1 cellular context compared by ENCODE assay signal in genomic region chr5:39102684-39103155, GRCh38.
A peak's percentile ranks its signal among the peaks of the same experiment; 100 is the strongest.
TF ChIP-seq lines count a peak whose summit lies in the region.

No MANE protein-coding gene starts in this region.

TF ChIP-seq in K562, 482 proteins besides CTCF, POLR2A, EP300 and RAD21 (continued from another document):
- TF ChIP-seq, protein P1, sequence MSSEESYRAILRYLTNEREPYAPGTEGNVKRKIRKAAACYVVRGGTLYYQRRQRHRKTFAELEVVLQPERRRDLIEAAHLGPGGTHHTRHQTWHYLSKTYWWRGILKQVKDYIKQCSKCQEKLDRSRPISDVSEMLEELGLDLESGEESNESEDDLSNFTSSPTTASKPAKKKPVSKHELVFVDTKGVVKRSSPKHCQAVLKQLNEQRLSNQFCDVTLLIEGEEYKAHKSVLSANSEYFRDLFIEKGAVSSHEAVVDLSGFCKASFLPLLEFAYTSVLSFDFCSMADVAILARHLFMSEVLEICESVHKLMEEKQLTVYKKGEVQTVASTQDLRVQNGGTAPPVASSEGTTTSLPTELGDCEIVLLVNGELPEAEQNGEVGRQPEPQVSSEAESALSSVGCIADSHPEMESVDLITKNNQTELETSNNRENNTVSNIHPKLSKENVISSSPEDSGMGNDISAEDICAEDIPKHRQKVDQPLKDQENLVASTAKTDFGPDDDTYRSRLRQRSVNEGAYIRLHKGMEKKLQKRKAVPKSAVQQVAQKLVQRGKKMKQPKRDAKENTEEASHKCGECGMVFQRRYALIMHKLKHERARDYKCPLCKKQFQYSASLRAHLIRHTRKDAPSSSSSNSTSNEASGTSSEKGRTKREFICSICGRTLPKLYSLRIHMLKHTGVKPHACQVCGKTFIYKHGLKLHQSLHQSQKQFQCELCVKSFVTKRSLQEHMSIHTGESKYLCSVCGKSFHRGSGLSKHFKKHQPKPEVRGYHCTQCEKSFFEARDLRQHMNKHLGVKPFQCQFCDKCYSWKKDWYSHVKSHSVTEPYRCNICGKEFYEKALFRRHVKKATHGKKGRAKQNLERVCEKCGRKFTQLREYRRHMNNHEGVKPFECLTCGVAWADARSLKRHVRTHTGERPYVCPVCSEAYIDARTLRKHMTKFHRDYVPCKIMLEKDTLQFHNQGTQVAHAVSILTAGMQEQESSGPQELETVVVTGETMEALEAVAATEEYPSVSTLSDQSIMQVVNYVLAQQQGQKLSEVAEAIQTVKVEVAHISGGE (CRISPR knock-in tag; IDR thresholded peaks at IDR 0.05), result peak in 1 of 3 experiments; percentile 29; a peak in 1 of 6 replicates
- TF ChIP-seq CEBPB (tag; IDR thresholded peaks at IDR 0.05), result peak; percentile 98
- peak; percentile 85 for TF ChIP-seq C11orf30 (IDR thresholded peaks at IDR 0.05; ENCODE audit: low read depth)
- TF ChIP-seq, protein P2, sequence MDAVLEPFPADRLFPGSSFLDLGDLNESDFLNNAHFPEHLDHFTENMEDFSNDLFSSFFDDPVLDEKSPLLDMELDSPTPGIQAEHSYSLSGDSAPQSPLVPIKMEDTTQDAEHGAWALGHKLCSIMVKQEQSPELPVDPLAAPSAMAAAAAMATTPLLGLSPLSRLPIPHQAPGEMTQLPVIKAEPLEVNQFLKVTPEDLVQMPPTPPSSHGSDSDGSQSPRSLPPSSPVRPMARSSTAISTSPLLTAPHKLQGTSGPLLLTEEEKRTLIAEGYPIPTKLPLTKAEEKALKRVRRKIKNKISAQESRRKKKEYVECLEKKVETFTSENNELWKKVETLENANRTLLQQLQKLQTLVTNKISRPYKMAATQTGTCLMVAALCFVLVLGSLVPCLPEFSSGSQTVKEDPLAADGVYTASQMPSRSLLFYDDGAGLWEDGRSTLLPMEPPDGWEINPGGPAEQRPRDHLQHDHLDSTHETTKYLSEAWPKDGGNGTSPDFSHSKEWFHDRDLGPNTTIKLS (IDR thresholded peaks at IDR 0.05; ENCODE audit: borderline replicate concordance, low read depth), result 0 out of 2 replicates have a peak, but pooled peaks have one; percentile 1
- peak; percentile 40; the same call in 1 of the 2 replicates for TF ChIP-seq BACH1 (tag; IDR thresholded peaks at IDR 0.05)
- no peak for TF ChIP-seq SP2 (IDR thresholded peaks at IDR 0.05; ENCODE audit: extremely low read depth, low read depth, low read length, poor library complexity, severe bottlenecking)
- peak; percentile 66; the same call in 1 of the 2 replicates for TF ChIP-seq SMARCA4 (IDR thresholded peaks at IDR 0.05)
- TF ChIP-seq HMG20B (CRISPR knock-in tag; IDR thresholded peaks at IDR 0.05), result no peak
- TF ChIP-seq ZFX (CRISPR knock-in tag; IDR thresholded peaks at IDR 0.05), result peak; percentile 41; the same call in 1 of the 2 replicates
- TF ChIP-seq ATF3 (IDR thresholded peaks at IDR 0.05), result peak; percentile 57; the same call in 1 of the 2 replicates
- no peak for TF ChIP-seq ATF3 (CRISPR knock-in tag; conservative IDR thresholded peaks at IDR 0.05)
- no peak for TF ChIP-seq ARNT (IDR thresholded peaks at IDR 0.05)
- TF ChIP-seq, protein P3, sequence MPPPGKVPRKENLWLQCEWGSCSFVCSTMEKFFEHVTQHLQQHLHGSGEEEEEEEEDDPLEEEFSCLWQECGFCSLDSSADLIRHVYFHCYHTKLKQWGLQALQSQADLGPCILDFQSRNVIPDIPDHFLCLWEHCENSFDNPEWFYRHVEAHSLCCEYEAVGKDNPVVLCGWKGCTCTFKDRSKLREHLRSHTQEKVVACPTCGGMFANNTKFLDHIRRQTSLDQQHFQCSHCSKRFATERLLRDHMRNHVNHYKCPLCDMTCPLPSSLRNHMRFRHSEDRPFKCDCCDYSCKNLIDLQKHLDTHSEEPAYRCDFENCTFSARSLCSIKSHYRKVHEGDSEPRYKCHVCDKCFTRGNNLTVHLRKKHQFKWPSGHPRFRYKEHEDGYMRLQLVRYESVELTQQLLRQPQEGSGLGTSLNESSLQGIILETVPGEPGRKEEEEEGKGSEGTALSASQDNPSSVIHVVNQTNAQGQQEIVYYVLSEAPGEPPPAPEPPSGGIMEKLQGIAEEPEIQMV (tag; conservative IDR thresholded peaks at IDR 0.05; ENCODE audit: low read depth), result peak; percentile 92
- TF ChIP-seq ARID1B (IDR thresholded peaks at IDR 0.05), result peak; percentile 76
- TF ChIP-seq, protein P4, sequence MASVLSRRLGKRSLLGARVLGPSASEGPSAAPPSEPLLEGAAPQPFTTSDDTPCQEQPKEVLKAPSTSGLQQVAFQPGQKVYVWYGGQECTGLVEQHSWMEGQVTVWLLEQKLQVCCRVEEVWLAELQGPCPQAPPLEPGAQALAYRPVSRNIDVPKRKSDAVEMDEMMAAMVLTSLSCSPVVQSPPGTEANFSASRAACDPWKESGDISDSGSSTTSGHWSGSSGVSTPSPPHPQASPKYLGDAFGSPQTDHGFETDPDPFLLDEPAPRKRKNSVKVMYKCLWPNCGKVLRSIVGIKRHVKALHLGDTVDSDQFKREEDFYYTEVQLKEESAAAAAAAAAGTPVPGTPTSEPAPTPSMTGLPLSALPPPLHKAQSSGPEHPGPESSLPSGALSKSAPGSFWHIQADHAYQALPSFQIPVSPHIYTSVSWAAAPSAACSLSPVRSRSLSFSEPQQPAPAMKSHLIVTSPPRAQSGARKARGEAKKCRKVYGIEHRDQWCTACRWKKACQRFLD (CRISPR knock-in tag; IDR thresholded peaks at IDR 0.05), result no peak
- no peak for TF ChIP-seq ATF6 (CRISPR knock-in tag; IDR thresholded peaks at IDR 0.05)
- peak; percentile 85 for TF ChIP-seq ESRRA (IDR thresholded peaks at IDR 0.05; ENCODE audit: borderline replicate concordance, low read depth)
- TF ChIP-seq, protein P5, sequence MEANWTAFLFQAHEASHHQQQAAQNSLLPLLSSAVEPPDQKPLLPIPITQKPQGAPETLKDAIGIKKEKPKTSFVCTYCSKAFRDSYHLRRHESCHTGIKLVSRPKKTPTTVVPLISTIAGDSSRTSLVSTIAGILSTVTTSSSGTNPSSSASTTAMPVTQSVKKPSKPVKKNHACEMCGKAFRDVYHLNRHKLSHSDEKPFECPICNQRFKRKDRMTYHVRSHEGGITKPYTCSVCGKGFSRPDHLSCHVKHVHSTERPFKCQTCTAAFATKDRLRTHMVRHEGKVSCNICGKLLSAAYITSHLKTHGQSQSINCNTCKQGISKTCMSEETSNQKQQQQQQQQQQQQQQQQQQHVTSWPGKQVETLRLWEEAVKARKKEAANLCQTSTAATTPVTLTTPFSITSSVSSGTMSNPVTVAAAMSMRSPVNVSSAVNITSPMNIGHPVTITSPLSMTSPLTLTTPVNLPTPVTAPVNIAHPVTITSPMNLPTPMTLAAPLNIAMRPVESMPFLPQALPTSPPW (CRISPR knock-in tag; IDR thresholded peaks at IDR 0.05), result peak; percentile 21; the same call in 1 of the 2 replicates
- TF ChIP-seq CBFA2T3 (IDR thresholded peaks at IDR 0.05), result peak; percentile 73
- peak; percentile 84 for TF ChIP-seq NFE2 (IDR thresholded peaks at IDR 0.05; ENCODE audit: low read depth)
- TF ChIP-seq NBN (IDR thresholded peaks at IDR 0.05; ENCODE audit: low read depth), result peak; percentile 31; the same call in 1 of the 2 replicates
- TF ChIP-seq NFE2L1 (tag; IDR thresholded peaks at IDR 0.05; ENCODE audit: borderline replicate concordance, low read depth), result peak; percentile 22; the same call in 1 of the 2 replicates
- TF ChIP-seq TBL1XR1 (IDR thresholded peaks at IDR 0.05; ENCODE audit: low read length in 2 of 2), result no peak; a peak in 1 of 4 replicates
- TF ChIP-seq MNT (conservative IDR thresholded peaks at IDR 0.05), result 0 out of 4 replicates have a peak, but pooled peaks of 1 of the 2 experiments have one; percentile 22
- TF ChIP-seq CBFA2T2 (conservative IDR thresholded peaks at IDR 0.05), result peak; percentile 50
- 0 out of 2 replicates have a peak, but pooled peaks have one; percentile 36 for TF ChIP-seq EP400 (IDR thresholded peaks at IDR 0.05)
- TF ChIP-seq ZNF232 (CRISPR knock-in tag; IDR thresholded peaks at IDR 0.05), result no peak
- TF ChIP-seq MCM7 (IDR thresholded peaks at IDR 0.05), result no peak
- no peak for TF ChIP-seq ZNF79 (CRISPR knock-in tag; IDR thresholded peaks at IDR 0.05; ENCODE audit: low read depth)
- no peak for TF ChIP-seq ZFPM2 (CRISPR knock-in tag; IDR thresholded peaks at IDR 0.05)
- TF ChIP-seq KDM1A (IDR thresholded peaks at IDR 0.05), result peak in 1 of 2 experiments; percentile 55; a peak in 1 of 4 replicates
- peak; percentile 57; the same call in 1 of the 2 replicates for TF ChIP-seq JUND (IDR thresholded peaks at IDR 0.05; ENCODE audit: borderline replicate concordance, low read depth, low read length)
- TF ChIP-seq JUND (tag; IDR thresholded peaks at IDR 0.05; ENCODE audit: borderline replicate concordance, low read depth, low read length), result no peak; the same call in 2 of the 3 replicates
- TF ChIP-seq L3MBTL2 (IDR thresholded peaks at IDR 0.05), result peak; percentile 63
- peak; percentile 38; the same call in 1 of the 2 replicates for TF ChIP-seq CXXC5 (CRISPR knock-in tag; IDR thresholded peaks at IDR 0.05)
- TF ChIP-seq GATA2 (CRISPR knock-in tag; IDR thresholded peaks at IDR 0.05), result no peak
- 0 out of 2 replicates have a peak, but pooled peaks have one; percentile 51 for TF ChIP-seq SMARCE1 (IDR thresholded peaks at IDR 0.05)
- peak; percentile 56; the same call in 1 of the 2 replicates for TF ChIP-seq MAFF (IDR thresholded peaks at IDR 0.05; ENCODE audit: low read length)
- TF ChIP-seq ZBTB33 (CRISPR knock-in tag; IDR thresholded peaks at IDR 0.05), result no peak
- peak; percentile 37 for TF ChIP-seq TEAD4 (IDR thresholded peaks at IDR 0.05; ENCODE audit: low read length)
- no peak for TF ChIP-seq TEAD4 (CRISPR knock-in tag; IDR thresholded peaks at IDR 0.05; ENCODE audit: borderline replicate concordance)
TF ChIP-seq in K562: peak in this region for 52.
